In the genomic region with DNA sequence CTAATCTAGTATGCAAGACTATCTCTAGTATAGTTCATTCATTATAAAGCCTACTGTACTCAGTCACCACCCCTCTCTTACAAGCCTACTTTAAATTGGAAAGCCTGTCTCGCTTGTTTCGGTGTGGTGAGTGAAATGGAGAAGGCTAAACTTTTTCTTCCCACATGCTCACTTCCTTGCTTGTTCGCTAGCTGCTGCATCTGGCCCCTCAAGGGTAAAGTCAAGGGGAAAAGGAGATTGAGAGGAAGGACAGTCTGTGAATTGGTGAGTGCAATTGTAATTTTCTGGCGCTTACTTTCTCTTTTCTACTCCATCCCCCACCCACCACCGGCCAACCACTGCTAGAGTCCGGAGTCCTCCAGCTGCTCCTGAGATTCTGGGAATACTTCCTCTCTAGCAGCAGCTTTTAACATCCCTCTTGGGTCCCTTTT, we compare ENCODE assay signal across 1 cellular context.
A peak's percentile ranks its signal among the peaks of the same experiment; 100 is the strongest.
TF ChIP-seq lines count a peak whose summit lies in the region.

No MANE protein-coding gene starts in this region.

TF ChIP-seq in GM12878, 131 proteins besides CTCF, POLR2A, EP300 and RAD21 (continued from another document and continues in another):
- no peak for TF ChIP-seq SIN3A (IDR thresholded peaks at IDR 0.05; ENCODE audit: low read depth, low read length)
- no peak for TF ChIP-seq MTA2 (IDR thresholded peaks at IDR 0.05; ENCODE audit: low read depth)
- TF ChIP-seq NFIC (IDR thresholded peaks at IDR 0.05; ENCODE audit: low read depth, low read length) = peak; percentile 73
- TF ChIP-seq ZNF217 (IDR thresholded peaks at IDR 0.05) = no peak
- no peak for TF ChIP-seq NFYA (IDR thresholded peaks at IDR 0.05; ENCODE audit: borderline replicate concordance, low read depth, low read length)
- TF ChIP-seq, protein P1, sequence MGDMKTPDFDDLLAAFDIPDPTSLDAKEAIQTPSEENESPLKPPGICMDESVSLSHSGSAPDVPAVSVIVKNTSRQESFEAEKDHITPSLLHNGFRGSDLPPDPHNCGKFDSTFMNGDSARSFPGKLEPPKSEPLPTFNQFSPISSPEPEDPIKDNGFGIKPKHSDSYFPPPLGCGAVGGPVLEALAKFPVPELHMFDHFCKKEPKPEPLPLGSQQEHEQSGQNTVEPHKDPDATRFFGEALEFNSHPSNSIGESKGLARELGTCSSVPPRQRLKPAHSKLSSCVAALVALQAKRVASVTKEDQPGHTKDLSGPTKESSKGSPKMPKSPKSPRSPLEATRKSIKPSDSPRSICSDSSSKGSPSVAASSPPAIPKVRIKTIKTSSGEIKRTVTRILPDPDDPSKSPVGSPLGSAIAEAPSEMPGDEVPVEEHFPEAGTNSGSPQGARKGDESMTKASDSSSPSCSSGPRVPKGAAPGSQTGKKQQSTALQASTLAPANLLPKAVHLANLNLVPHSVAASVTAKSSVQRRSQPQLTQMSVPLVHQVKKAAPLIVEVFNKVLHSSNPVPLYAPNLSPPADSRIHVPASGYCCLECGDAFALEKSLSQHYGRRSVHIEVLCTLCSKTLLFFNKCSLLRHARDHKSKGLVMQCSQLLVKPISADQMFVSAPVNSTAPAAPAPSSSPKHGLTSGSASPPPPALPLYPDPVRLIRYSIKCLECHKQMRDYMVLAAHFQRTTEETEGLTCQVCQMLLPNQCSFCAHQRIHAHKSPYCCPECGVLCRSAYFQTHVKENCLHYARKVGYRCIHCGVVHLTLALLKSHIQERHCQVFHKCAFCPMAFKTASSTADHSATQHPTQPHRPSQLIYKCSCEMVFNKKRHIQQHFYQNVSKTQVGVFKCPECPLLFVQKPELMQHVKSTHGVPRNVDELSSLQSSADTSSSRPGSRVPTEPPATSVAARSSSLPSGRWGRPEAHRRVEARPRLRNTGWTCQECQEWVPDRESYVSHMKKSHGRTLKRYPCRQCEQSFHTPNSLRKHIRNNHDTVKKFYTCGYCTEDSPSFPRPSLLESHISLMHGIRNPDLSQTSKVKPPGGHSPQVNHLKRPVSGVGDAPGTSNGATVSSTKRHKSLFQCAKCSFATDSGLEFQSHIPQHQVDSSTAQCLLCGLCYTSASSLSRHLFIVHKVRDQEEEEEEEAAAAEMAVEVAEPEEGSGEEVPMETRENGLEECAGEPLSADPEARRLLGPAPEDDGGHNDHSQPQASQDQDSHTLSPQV (IDR thresholded peaks at IDR 0.05) = no peak
- no peak for TF ChIP-seq CHD2 (IDR thresholded peaks at IDR 0.05; ENCODE audit: borderline replicate concordance, low read depth, low read length)
- no peak for TF ChIP-seq EZH2 (IDR thresholded peaks at IDR 0.05; ENCODE audit: borderline replicate concordance, control insufficient read depth, low read depth, low read length)
- no peak for TF ChIP-seq WRNIP1 (IDR thresholded peaks at IDR 0.05; ENCODE audit: borderline replicate concordance, low read depth, low read length)
- no peak for TF ChIP-seq NR2C1 (IDR thresholded peaks at IDR 0.05)
- TF ChIP-seq, protein P2, sequence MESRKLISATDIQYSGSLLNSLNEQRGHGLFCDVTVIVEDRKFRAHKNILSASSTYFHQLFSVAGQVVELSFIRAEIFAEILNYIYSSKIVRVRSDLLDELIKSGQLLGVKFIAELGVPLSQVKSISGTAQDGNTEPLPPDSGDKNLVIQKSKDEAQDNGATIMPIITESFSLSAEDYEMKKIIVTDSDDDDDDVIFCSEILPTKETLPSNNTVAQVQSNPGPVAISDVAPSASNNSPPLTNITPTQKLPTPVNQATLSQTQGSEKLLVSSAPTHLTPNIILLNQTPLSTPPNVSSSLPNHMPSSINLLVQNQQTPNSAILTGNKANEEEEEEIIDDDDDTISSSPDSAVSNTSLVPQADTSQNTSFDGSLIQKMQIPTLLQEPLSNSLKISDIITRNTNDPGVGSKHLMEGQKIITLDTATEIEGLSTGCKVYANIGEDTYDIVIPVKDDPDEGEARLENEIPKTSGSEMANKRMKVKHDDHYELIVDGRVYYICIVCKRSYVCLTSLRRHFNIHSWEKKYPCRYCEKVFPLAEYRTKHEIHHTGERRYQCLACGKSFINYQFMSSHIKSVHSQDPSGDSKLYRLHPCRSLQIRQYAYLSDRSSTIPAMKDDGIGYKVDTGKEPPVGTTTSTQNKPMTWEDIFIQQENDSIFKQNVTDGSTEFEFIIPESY (IDR thresholded peaks at IDR 0.05) = no peak
- TF ChIP-seq JUNB (IDR thresholded peaks at IDR 0.05) = peak; percentile 72
- TF ChIP-seq, protein P3, sequence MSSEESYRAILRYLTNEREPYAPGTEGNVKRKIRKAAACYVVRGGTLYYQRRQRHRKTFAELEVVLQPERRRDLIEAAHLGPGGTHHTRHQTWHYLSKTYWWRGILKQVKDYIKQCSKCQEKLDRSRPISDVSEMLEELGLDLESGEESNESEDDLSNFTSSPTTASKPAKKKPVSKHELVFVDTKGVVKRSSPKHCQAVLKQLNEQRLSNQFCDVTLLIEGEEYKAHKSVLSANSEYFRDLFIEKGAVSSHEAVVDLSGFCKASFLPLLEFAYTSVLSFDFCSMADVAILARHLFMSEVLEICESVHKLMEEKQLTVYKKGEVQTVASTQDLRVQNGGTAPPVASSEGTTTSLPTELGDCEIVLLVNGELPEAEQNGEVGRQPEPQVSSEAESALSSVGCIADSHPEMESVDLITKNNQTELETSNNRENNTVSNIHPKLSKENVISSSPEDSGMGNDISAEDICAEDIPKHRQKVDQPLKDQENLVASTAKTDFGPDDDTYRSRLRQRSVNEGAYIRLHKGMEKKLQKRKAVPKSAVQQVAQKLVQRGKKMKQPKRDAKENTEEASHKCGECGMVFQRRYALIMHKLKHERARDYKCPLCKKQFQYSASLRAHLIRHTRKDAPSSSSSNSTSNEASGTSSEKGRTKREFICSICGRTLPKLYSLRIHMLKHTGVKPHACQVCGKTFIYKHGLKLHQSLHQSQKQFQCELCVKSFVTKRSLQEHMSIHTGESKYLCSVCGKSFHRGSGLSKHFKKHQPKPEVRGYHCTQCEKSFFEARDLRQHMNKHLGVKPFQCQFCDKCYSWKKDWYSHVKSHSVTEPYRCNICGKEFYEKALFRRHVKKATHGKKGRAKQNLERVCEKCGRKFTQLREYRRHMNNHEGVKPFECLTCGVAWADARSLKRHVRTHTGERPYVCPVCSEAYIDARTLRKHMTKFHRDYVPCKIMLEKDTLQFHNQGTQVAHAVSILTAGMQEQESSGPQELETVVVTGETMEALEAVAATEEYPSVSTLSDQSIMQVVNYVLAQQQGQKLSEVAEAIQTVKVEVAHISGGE (CRISPR knock-in tag; IDR thresholded peaks at IDR 0.05) = no peak
- TF ChIP-seq SMAD5 (IDR thresholded peaks at IDR 0.05; ENCODE audit: low read depth) = no peak
- TF ChIP-seq SMC3 (IDR thresholded peaks at IDR 0.05; ENCODE audit: borderline replicate concordance, low read length) = peak; percentile 13; the same call in 1 of the 2 replicates
- TF ChIP-seq, protein P4, sequence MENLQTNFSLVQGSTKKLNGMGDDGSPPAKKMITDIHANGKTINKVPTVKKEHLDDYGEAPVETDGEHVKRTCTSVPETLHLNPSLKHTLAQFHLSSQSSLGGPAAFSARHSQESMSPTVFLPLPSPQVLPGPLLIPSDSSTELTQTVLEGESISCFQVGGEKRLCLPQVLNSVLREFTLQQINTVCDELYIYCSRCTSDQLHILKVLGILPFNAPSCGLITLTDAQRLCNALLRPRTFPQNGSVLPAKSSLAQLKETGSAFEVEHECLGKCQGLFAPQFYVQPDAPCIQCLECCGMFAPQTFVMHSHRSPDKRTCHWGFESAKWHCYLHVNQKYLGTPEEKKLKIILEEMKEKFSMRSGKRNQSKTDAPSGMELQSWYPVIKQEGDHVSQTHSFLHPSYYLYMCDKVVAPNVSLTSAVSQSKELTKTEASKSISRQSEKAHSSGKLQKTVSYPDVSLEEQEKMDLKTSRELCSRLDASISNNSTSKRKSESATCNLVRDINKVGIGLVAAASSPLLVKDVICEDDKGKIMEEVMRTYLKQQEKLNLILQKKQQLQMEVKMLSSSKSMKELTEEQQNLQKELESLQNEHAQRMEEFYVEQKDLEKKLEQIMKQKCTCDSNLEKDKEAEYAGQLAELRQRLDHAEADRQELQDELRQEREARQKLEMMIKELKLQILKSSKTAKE (IDR thresholded peaks at IDR 0.05; ENCODE audit: low read depth, poor library complexity, severe bottlenecking) = peak; percentile 36
- TF ChIP-seq, protein P5, sequence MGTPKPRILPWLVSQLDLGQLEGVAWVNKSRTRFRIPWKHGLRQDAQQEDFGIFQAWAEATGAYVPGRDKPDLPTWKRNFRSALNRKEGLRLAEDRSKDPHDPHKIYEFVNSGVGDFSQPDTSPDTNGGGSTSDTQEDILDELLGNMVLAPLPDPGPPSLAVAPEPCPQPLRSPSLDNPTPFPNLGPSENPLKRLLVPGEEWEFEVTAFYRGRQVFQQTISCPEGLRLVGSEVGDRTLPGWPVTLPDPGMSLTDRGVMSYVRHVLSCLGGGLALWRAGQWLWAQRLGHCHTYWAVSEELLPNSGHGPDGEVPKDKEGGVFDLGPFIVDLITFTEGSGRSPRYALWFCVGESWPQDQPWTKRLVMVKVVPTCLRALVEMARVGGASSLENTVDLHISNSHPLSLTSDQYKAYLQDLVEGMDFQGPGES (IDR thresholded peaks at IDR 0.05) = no peak
- TF ChIP-seq POLR2AphosphoS2 (IDR thresholded peaks at IDR 0.05; ENCODE audit: low read depth, low read length) = no peak
- no peak for TF ChIP-seq POLR2AphosphoS5 (IDR thresholded peaks at IDR 0.05; ENCODE audit: low read length)
- TF ChIP-seq JUND (IDR thresholded peaks at IDR 0.05; ENCODE audit: low read depth, low read length) = no peak
- TF ChIP-seq ATF7 (IDR thresholded peaks at IDR 0.05; ENCODE audit: low read depth) = no peak
- no peak for TF ChIP-seq BHLHE40 (IDR thresholded peaks at IDR 0.05; ENCODE audit: borderline replicate concordance in 1 of 2, low read depth in 2 of 2, low read length in 1 of 2)
- peak; percentile 32 for TF ChIP-seq MEF2B (IDR thresholded peaks at IDR 0.05; ENCODE audit: partially characterized antibody, poor library complexity, severe bottlenecking)
- TF ChIP-seq CHD4 (IDR thresholded peaks at IDR 0.05) = no peak
- TF ChIP-seq, protein P6, sequence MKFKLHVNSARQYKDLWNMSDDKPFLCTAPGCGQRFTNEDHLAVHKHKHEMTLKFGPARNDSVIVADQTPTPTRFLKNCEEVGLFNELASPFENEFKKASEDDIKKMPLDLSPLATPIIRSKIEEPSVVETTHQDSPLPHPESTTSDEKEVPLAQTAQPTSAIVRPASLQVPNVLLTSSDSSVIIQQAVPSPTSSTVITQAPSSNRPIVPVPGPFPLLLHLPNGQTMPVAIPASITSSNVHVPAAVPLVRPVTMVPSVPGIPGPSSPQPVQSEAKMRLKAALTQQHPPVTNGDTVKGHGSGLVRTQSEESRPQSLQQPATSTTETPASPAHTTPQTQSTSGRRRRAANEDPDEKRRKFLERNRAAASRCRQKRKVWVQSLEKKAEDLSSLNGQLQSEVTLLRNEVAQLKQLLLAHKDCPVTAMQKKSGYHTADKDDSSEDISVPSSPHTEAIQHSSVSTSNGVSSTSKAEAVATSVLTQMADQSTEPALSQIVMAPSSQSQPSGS (IDR thresholded peaks at IDR 0.05; ENCODE audit: low read length) = peak; percentile 18; the same call in 1 of the 2 replicates
- TF ChIP-seq CHD1 (IDR thresholded peaks at IDR 0.05; ENCODE audit: low read depth, low read length) = no peak
- TF ChIP-seq, protein P7, sequence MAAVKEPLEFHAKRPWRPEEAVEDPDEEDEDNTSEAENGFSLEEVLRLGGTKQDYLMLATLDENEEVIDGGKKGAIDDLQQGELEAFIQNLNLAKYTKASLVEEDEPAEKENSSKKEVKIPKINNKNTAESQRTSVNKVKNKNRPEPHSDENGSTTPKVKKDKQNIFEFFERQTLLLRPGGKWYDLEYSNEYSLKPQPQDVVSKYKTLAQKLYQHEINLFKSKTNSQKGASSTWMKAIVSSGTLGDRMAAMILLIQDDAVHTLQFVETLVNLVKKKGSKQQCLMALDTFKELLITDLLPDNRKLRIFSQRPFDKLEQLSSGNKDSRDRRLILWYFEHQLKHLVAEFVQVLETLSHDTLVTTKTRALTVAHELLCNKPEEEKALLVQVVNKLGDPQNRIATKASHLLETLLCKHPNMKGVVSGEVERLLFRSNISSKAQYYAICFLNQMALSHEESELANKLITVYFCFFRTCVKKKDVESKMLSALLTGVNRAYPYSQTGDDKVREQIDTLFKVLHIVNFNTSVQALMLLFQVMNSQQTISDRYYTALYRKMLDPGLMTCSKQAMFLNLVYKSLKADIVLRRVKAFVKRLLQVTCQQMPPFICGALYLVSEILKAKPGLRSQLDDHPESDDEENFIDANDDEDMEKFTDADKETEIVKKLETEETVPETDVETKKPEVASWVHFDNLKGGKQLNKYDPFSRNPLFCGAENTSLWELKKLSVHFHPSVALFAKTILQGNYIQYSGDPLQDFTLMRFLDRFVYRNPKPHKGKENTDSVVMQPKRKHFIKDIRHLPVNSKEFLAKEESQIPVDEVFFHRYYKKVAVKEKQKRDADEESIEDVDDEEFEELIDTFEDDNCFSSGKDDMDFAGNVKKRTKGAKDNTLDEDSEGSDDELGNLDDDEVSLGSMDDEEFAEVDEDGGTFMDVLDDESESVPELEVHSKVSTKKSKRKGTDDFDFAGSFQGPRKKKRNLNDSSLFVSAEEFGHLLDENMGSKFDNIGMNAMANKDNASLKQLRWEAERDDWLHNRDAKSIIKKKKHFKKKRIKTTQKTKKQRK (IDR thresholded peaks at IDR 0.05; ENCODE audit: low read depth, low read length) = no peak
- no peak for TF ChIP-seq RB1 (IDR thresholded peaks at IDR 0.05; ENCODE audit: borderline replicate concordance)
- no peak for TF ChIP-seq BMI1 (IDR thresholded peaks at IDR 0.05; ENCODE audit: borderline replicate concordance)
- TF ChIP-seq EED (IDR thresholded peaks at IDR 0.05; ENCODE audit: low read depth) = peak; percentile 85
- TF ChIP-seq, protein P8, sequence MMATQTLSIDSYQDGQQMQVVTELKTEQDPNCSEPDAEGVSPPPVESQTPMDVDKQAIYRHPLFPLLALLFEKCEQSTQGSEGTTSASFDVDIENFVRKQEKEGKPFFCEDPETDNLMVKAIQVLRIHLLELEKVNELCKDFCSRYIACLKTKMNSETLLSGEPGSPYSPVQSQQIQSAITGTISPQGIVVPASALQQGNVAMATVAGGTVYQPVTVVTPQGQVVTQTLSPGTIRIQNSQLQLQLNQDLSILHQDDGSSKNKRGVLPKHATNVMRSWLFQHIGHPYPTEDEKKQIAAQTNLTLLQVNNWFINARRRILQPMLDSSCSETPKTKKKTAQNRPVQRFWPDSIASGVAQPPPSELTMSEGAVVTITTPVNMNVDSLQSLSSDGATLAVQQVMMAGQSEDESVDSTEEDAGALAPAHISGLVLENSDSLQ (IDR thresholded peaks at IDR 0.05) = no peak
- TF ChIP-seq GATAD2B (conservative IDR thresholded peaks at IDR 0.05; ENCODE audit: low read depth) = peak; percentile 40; the same call in 1 of the 2 replicates
- no peak for TF ChIP-seq CREB1 (IDR thresholded peaks at IDR 0.05; ENCODE audit: low read depth)
- no peak for TF ChIP-seq KDM1A (IDR thresholded peaks at IDR 0.05; ENCODE audit: borderline replicate concordance)
- TF ChIP-seq ESRRA (IDR thresholded peaks at IDR 0.05; ENCODE audit: low read length) = 0 out of 2 replicates have a peak, but pooled peaks have one; percentile 38
- 0 out of 2 replicates have a peak, but pooled peaks have one; percentile 48 for TF ChIP-seq MEF2A (IDR thresholded peaks at IDR 0.05; ENCODE audit: insufficient read depth, low read depth, low read length)
- TF ChIP-seq PAX8 (IDR thresholded peaks at IDR 0.05) = no peak
